ENCODE assay signal across 15 cellular contexts in the genomic region with DNA sequence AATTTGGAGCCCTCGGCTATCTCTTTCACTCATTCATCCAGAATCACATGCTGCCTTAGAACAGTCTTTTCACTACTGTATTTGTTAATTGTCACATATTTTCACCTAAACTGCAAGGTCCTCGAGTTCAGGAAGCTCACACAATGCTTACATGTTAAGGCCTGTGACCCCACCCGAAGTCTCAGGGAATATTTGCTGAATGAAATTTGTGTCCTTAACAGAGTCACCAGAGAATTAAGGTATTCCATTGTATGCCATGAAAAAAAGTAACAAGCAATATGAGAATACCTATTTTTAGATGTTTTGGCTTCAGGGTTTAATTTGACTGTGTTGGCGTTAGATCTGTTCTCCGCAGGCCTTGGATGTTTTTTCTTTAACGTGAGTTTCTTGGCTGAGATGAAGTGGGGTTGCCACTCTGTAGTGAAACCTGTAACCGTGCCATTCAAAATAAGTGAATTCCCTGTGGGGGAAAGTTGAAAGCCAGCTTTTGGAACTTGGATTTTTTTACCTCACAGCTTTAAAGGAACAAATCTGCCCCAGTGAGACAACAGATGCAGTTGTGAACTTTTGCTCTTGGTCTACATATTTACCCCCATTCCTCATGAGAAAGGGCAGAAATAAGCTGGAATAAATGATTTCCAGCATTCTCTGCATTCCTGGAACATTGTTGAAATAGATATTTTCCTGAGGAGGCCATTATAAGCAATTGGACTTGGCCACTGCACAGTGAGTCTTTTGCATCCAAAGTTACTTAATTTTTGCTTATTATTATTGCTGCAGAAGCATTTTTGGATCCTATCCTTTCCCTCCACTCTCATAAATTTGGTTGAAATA. TPM values are rescaled to one million over a fixed set of nuclear protein-coding genes. Genes with fewer than 3 reads are reported as not detected.
DNase-seq lines count a peak whose midpoint lies in the region; ATAC-seq and TF ChIP-seq lines count a peak whose summit lies in the region.
"Had no signal": no experiment of that assay in that cellular context is flagged by ENCODE, and none has a peak within 500 bp of the region (broad histone marks: within the 10 kb centered on the region; RNA-seq: fewer than 3 reads in every experiment).

No MANE protein-coding gene starts in this region.

- H4K5ac ChIP-seq in mesendoderm (ENCODE audit: low read length) = no peak overlapping the region

- H3K4ac ChIP-seq in mesendoderm (ENCODE audit: low read depth, low read length) = no peak overlapping the region

- H3K9ac ChIP-seq in mesendoderm (ENCODE audit: low read length) = no peak overlapping the region

- H3K56ac ChIP-seq in mesendoderm (ENCODE audit: low read length) = no peak overlapping the region

- H3K27ac ChIP-seq in mesendoderm (ENCODE audit: low read depth, low read length) (no peak overlapping the region), ovary (no peak overlapping the region)
- H3K27ac ChIP-seq: WERI-Rb-1 had no signal

- H3K79me1 ChIP-seq in mesendoderm (ENCODE audit: low read length) = no peaks in the 10 kb centered on the region

- no CpG with 5 or more reads among the region's 7 CpGs for WGBS in mesendoderm (ENCODE audit: extremely low coverage, insufficient coverage, low lambda C conversion rate)
- WGBS in ovary, 3 donors = 7 to 19% (median 9%) methylated on average over 7 of the region's 7 CpGs

- H3K4me1 ChIP-seq in mesendoderm (ENCODE audit: control insufficient read depth, low read depth, low read length) (no peaks in the 10 kb centered on the region), ovary (ENCODE audit: insufficient read depth) (peaks cover 1% of the 10 kb centered on the region)

- H2BK15ac ChIP-seq in mesendoderm (replicated peaks; ENCODE audit: low read depth) = no peak overlapping the region

- no peak overlapping the region for H4K8ac ChIP-seq in mesendoderm (ENCODE audit: low read depth, low read length)

- H2AK5ac ChIP-seq in mesendoderm (ENCODE audit: low read length) = no peak overlapping the region

- H3K27me3 ChIP-seq in mesendoderm (ENCODE audit: insufficient read depth, low read length, poor library complexity) (no peaks in the 10 kb centered on the region), ovary (no peaks in the 10 kb centered on the region)

- no peaks in the 10 kb centered on the region for H3K9me3 ChIP-seq in ovary

- TF ChIP-seq CTCF in fibroblast of mammary gland (conservative IDR thresholded peaks at IDR 0.05; ENCODE audit: control insufficient read depth, insufficient read depth, low read depth, low read length) (no peak), retinal pigment epithelial cell (conservative IDR thresholded peaks at IDR 0.05; ENCODE audit: low read depth, low read length) (no peak), ovary (IDR thresholded peaks at IDR 0.05) (no peak)

- no peak overlapping the region for H2BK5ac ChIP-seq in mesendoderm (ENCODE audit: low read length)

- DNase-seq in AG20443 (ENCODE audit: low spot score) = peak; percentile 67
- peak; percentile 5 for DNase-seq in fibroblast of mammary gland (ENCODE audit: low read depth)
- peak; percentile 66 for DNase-seq in retinal pigment epithelial cell (ENCODE audit: low read depth)
- DNase-seq in activated CD4-positive, alpha-beta T cell treated with anti-CD3 and anti-CD28 coated beads for 48 hours = no peak
- no peak for DNase-seq in mesendoderm
- DNase-seq in ovary = no peak
- DNase-seq: activated T-cell treated with anti-CD3 and anti-CD28 coated beads for 4 hours; CD4-positive, alpha-beta T cell; NCI-H187; NCI-H774; WERI-Rb-1 had no signal

- H3K4me3 ChIP-seq in fibroblast of mammary gland (ENCODE audit: control insufficient read depth, low read depth, low read length) (no peak overlapping the region), retinal pigment epithelial cell (ENCODE audit: low read length) (no peak overlapping the region), mesendoderm (ENCODE audit: low read length) (no peak overlapping the region), ovary (no peak overlapping the region)
- H3K4me3 ChIP-seq: K562 had no signal

- TF ChIP-seq EP300 in ovary (IDR thresholded peaks at IDR 0.05) = no peak

- no peak overlapping the region for H2BK120ac ChIP-seq in mesendoderm (ENCODE audit: low read depth, low read length)

- no peak overlapping the region for H3K18ac ChIP-seq in mesendoderm (ENCODE audit: low read length)

- H3K4me2 ChIP-seq in mesendoderm (ENCODE audit: low read length) = no peak overlapping the region

- H3K36me3 ChIP-seq in mesendoderm (ENCODE audit: control insufficient read depth, insufficient read depth, low read length) (no peaks in the 10 kb centered on the region), ovary (no peaks in the 10 kb centered on the region)
- H3K36me3 ChIP-seq: WERI-Rb-1 had no signal

- H3K79me2 ChIP-seq in mesendoderm (ENCODE audit: control insufficient read depth, insufficient read depth, low read length) = no peaks in the 10 kb centered on the region

- peak; percentile 43 for ATAC-seq in SK-N-SH treated with all-trans-retinoic acid at 6 μM for 48 hours
- ATAC-seq in GM19324 (IDR thresholded peaks at IDR 0.05; ENCODE audit: low FRiP score, unreplicated experiment) = no peak
- ATAC-seq: K562; stimulated activated memory B cell treated with anti-CD40 and anti-IgM and Interleukin-4, amounts not matched to agents 10 μg/mL and 1 μg/mL and 100 μg/mL, for 72 hours had no signal

- H3K23ac ChIP-seq in mesendoderm (ENCODE audit: low read length) = no peak overlapping the region

- intact Hi-C loops in ovary (cut with DNase I) = no loop called here

- no peak for TF ChIP-seq POLR2A in ovary (IDR thresholded peaks at IDR 0.05)

TF ChIP-seq in SK-N-SH treated with all-trans-retinoic acid at 6 μM for 48 hours, 23 proteins besides CTCF, POLR2A, EP300 and RAD21:
- peak; percentile 82 for TF ChIP-seq ISL1 (CRISPR knock-in tag; IDR thresholded peaks at IDR 0.05)
- TF ChIP-seq, protein P1, sequence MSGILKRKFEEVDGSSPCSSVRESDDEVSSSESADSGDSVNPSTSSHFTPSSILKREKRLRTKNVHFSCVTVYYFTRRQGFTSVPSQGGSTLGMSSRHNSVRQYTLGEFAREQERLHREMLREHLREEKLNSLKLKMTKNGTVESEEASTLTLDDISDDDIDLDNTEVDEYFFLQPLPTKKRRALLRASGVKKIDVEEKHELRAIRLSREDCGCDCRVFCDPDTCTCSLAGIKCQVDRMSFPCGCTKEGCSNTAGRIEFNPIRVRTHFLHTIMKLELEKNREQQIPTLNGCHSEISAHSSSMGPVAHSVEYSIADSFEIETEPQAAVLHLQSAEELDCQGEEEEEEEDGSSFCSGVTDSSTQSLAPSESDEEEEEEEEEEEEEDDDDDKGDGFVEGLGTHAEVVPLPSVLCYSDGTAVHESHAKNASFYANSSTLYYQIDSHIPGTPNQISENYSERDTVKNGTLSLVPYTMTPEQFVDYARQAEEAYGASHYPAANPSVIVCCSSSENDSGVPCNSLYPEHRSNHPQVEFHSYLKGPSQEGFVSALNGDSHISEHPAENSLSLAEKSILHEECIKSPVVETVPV (CRISPR knock-in tag; IDR thresholded peaks at IDR 0.05) = 0 out of 2 replicates have a peak, but pooled peaks have one; percentile 24
- TF ChIP-seq, protein P2, sequence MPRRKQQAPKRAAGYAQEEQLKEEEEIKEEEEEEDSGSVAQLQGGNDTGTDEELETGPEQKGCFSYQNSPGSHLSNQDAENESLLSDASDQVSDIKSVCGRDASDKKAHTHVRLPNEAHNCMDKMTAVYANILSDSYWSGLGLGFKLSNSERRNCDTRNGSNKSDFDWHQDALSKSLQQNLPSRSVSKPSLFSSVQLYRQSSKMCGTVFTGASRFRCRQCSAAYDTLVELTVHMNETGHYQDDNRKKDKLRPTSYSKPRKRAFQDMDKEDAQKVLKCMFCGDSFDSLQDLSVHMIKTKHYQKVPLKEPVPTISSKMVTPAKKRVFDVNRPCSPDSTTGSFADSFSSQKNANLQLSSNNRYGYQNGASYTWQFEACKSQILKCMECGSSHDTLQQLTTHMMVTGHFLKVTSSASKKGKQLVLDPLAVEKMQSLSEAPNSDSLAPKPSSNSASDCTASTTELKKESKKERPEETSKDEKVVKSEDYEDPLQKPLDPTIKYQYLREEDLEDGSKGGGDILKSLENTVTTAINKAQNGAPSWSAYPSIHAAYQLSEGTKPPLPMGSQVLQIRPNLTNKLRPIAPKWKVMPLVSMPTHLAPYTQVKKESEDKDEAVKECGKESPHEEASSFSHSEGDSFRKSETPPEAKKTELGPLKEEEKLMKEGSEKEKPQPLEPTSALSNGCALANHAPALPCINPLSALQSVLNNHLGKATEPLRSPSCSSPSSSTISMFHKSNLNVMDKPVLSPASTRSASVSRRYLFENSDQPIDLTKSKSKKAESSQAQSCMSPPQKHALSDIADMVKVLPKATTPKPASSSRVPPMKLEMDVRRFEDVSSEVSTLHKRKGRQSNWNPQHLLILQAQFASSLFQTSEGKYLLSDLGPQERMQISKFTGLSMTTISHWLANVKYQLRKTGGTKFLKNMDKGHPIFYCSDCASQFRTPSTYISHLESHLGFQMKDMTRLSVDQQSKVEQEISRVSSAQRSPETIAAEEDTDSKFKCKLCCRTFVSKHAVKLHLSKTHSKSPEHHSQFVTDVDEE (CRISPR knock-in tag; IDR thresholded peaks at IDR 0.05) = no peak

RNA-seq across cellular contexts. Expression of a gene that starts 35.9 kb away (rescaled TPM):
- polyA plus RNA-seq in mesendoderm (2013, experiment 1 of 2) = 1.7 TPM
- polyA plus RNA-seq in mesendoderm (2013, experiment 2 of 2) = 1.2 TPM
- 1 to 10 TPM in 5 of 7 donors, under 1 TPM in 2; 0.30 to 4.6 (median 2.9) TPM for total RNA-seq in ovary
- polyA plus RNA-seq in ovary = 10 to 100 TPM in 1 of 2 donors, 1 to 10 TPM in 1; 1.2 to 16.9 TPM
- polyA plus RNA-seq: K562 had no signal

RNA-seq across cellular contexts. Expression of a gene that starts 51.3 kb away (rescaled TPM):
- 6.0 TPM for polyA plus RNA-seq in mesendoderm (2013, experiment 1 of 2)
- polyA plus RNA-seq in mesendoderm (2013, experiment 2 of 2) = 5.6 TPM
- total RNA-seq in ovary = 100 to 1,000 TPM in 2 of 7 donors, 10 to 100 TPM in 5; 68.0 to 141 (median 92.2) TPM
- polyA plus RNA-seq in ovary = 10 to 100 TPM; 40.0 to 67.7 TPM

Comparison
In these comparisons a context has a peak if more than half of its experiments do, and no peak if none do; other contexts are left out.
1. DNase-seq: peak in AG20443 (single experiment), fibroblast of mammary gland (single experiment) and retinal pigment epithelial cell (single experiment); none in activated CD4-positive, alpha-beta T cell treated with anti-CD3 and anti-CD28 coated beads for 48 hours (single experiment), mesendoderm (single experiment) and ovary (0 of 5).